In genomic region chr14:103904493-103905107, GRCh38 we compare ENCODE assay signal across 2 cellular contexts.
TF ChIP-seq lines count a peak whose summit lies in the region.

No MANE protein-coding gene starts in this region.

TF ChIP-seq in HepG2, 621 proteins besides CTCF, POLR2A, EP300 and RAD21:
- TF ChIP-seq TMF1 (CRISPR knock-in tag; IDR thresholded peaks at IDR 0.05; ENCODE audit: low read depth) (no peak), CEBPB (IDR thresholded peaks at IDR 0.05; ENCODE audit: borderline replicate concordance, low read depth, low read length) (peak; percentile 13; the same call in 1 of the 2 replicates)

TF ChIP-seq in K562, 482 proteins besides CTCF, POLR2A, EP300 and RAD21:
- no peak for TF ChIP-seq GTF2A2 (tag; IDR thresholded peaks at IDR 0.05)
- peak; percentile 10; the same call in 1 of the 2 replicates for TF ChIP-seq ATF3 (IDR thresholded peaks at IDR 0.05)
- TF ChIP-seq ATF3 (CRISPR knock-in tag; conservative IDR thresholded peaks at IDR 0.05): no peak
